ENCODE assay signal across 3 cellular contexts in genomic region chr17:75521951-75522727, GRCh38.
TF ChIP-seq lines count a peak whose summit lies in the region.

No MANE protein-coding gene starts in this region.

TF ChIP-seq in HCT116, 20 proteins besides CTCF, POLR2A, EP300 and RAD21 (continues in another document):
- TF ChIP-seq EGR1 (IDR thresholded peaks at IDR 0.05; ENCODE audit: low read depth) (no peak), SRF (IDR thresholded peaks at IDR 0.05; ENCODE audit: low read depth) (no peak), MAX (IDR thresholded peaks at IDR 0.05) (no peak), YY1 (IDR thresholded peaks at IDR 0.05; ENCODE audit: extremely low read depth, insufficient replicate concordance, low read depth, low read length) (no peak), CEBPB (IDR thresholded peaks at IDR 0.05; ENCODE audit: low read depth) (no peak), ZNF274 (IDR thresholded peaks at IDR 0.05; ENCODE audit: low read depth, low read length) (no peak), ZFX (IDR thresholded peaks at IDR 0.05) (no peak), FOSL1 (IDR thresholded peaks at IDR 0.05; ENCODE audit: low read depth) (no peak), JUND (IDR thresholded peaks at IDR 0.05) (no peak), POLR2AphosphoS5 (IDR thresholded peaks at IDR 0.05; ENCODE audit: low read depth, low read length) (no peak), CBX3 (IDR thresholded peaks at IDR 0.05; ENCODE audit: low read depth) (no peak), TCF7L2 (IDR thresholded peaks at IDR 0.05; ENCODE audit: borderline replicate concordance, extremely low read depth, insufficient read depth, insufficient read length) (no peak), ZBTB33 (IDR thresholded peaks at IDR 0.05; ENCODE audit: extremely low read depth, insufficient replicate concordance, low read length) (no peak), EZH2 (IDR thresholded peaks at IDR 0.05) (no peak), SP1 (IDR thresholded peaks at IDR 0.05; ENCODE audit: low read depth) (no peak), SIN3A (IDR thresholded peaks at IDR 0.05; ENCODE audit: low read depth) (no peak)
- TF ChIP-seq, protein P1, sequence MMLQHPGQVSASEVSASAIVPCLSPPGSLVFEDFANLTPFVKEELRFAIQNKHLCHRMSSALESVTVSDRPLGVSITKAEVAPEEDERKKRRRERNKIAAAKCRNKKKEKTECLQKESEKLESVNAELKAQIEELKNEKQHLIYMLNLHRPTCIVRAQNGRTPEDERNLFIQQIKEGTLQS (IDR thresholded peaks at IDR 0.05), result no peak
- TF ChIP-seq, protein P2, sequence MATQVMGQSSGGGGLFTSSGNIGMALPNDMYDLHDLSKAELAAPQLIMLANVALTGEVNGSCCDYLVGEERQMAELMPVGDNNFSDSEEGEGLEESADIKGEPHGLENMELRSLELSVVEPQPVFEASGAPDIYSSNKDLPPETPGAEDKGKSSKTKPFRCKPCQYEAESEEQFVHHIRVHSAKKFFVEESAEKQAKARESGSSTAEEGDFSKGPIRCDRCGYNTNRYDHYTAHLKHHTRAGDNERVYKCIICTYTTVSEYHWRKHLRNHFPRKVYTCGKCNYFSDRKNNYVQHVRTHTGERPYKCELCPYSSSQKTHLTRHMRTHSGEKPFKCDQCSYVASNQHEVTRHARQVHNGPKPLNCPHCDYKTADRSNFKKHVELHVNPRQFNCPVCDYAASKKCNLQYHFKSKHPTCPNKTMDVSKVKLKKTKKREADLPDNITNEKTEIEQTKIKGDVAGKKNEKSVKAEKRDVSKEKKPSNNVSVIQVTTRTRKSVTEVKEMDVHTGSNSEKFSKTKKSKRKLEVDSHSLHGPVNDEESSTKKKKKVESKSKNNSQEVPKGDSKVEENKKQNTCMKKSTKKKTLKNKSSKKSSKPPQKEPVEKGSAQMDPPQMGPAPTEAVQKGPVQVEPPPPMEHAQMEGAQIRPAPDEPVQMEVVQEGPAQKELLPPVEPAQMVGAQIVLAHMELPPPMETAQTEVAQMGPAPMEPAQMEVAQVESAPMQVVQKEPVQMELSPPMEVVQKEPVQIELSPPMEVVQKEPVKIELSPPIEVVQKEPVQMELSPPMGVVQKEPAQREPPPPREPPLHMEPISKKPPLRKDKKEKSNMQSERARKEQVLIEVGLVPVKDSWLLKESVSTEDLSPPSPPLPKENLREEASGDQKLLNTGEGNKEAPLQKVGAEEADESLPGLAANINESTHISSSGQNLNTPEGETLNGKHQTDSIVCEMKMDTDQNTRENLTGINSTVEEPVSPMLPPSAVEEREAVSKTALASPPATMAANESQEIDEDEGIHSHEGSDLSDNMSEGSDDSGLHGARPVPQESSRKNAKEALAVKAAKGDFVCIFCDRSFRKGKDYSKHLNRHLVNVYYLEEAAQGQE (IDR thresholded peaks at IDR 0.05; ENCODE audit: low read depth), result no peak

TF ChIP-seq in WTC11, 78 proteins besides CTCF, POLR2A, EP300 and RAD21:
- TF ChIP-seq FOXJ3 (CRISPR knock-in tag; IDR thresholded peaks at IDR 0.05; ENCODE audit: borderline replicate concordance) (no peak), ZNF512 (CRISPR knock-in tag; IDR thresholded peaks at IDR 0.05; ENCODE audit: borderline replicate concordance) (no peak), FOXP1 (CRISPR knock-in tag; IDR thresholded peaks at IDR 0.05; ENCODE audit: borderline replicate concordance) (no peak), ZNF263 (CRISPR knock-in tag; IDR thresholded peaks at IDR 0.05; ENCODE audit: low read depth) (peak; percentile 38; the same call in 1 of the 2 replicates)

TF ChIP-seq in HepG2, 621 proteins besides CTCF, POLR2A, EP300 and RAD21:
- peak; percentile 46; the same call in 1 of the 2 replicates for TF ChIP-seq RBFOX2 (IDR thresholded peaks at IDR 0.05; ENCODE audit: low read depth, low read length)
- no peak for TF ChIP-seq PTBP1 (IDR thresholded peaks at IDR 0.05; ENCODE audit: low read depth, low read length, poor library complexity, severe bottlenecking)
- TF ChIP-seq AGO2 (optimal IDR thresholded peaks at IDR 0.05; ENCODE audit: low read depth, low read length), result peak; percentile 35
TF ChIP-seq in HepG2: peak in this region for 2.
